Comparison of ENCODE assay signal across 9 cellular contexts in genomic region chr1:21280011-21280471, GRCh38. TPM values are rescaled to one million over a fixed set of nuclear protein-coding genes. Genes with fewer than 3 reads are reported as not detected.
DNase-seq lines count a peak whose midpoint lies in the region; ATAC-seq, FAIRE-seq and TF ChIP-seq lines count a peak whose summit lies in the region.
"Had no signal": no experiment of that assay in that cellular context is flagged by ENCODE, and none has a peak within 500 bp of the region (broad histone marks: within the 10 kb centered on the region; RNA-seq: fewer than 3 reads in every experiment).

No MANE protein-coding gene starts in this region.

- H3K27me3 ChIP-seq in colonic mucosa (no peaks in the 10 kb centered on the region), upper lobe of right lung (no peaks in the 10 kb centered on the region)

- CTCF ChIA-PET in activated naive CD4-positive, alpha-beta T cell treated with anti-CD3 and anti-CD28 coated beads for 36 hours (lab: Charles Lee) = interaction anchor here (0.6 to 5.8 kb wide), 7 partner anchors 9 to 88 kb away, joined by 3 to 48 read pairs (median 5); partner anchors contain the start of gene ECE1

- H3K4me1 ChIP-seq in colonic mucosa (peaks cover 7% of the 10 kb centered on the region), mesodermal cell (ENCODE audit: control insufficient read depth, insufficient read depth, low read length, poor library complexity, severe bottlenecking) (peaks cover 29% of the 10 kb centered on the region), upper lobe of right lung (peaks cover 48% of the 10 kb centered on the region)

- H3K36me3 ChIP-seq in colonic mucosa (no peaks in the 10 kb centered on the region), mesodermal cell (ENCODE audit: control insufficient read depth, insufficient read depth, low read length) (peaks cover 39% of the 10 kb centered on the region), upper lobe of right lung (no peaks in the 10 kb centered on the region)

- ATAC-seq in upper lobe of right lung = peak; percentile 82

- no peaks in the 10 kb centered on the region for H3K9me3 Mint-ChIP-seq in activated naive CD4-positive, alpha-beta T cell treated with anti-CD3 and anti-CD28 coated beads for 36 hours

- WGBS in mesodermal cell (ENCODE audit: insufficient coverage in 2 of 2), 2 experiments = 40 to 63% methylated on average over 2 to 3 of the region's 5 CpGs

- no peaks in the 10 kb centered on the region for H3K27me3 Mint-ChIP-seq in activated naive CD4-positive, alpha-beta T cell treated with anti-CD3 and anti-CD28 coated beads for 36 hours (ENCODE audit: low read depth)

- no peak for DNase-seq in activated naive CD4-positive, alpha-beta T cell treated with anti-CD3 and anti-CD28 coated beads for 36 hours
- no peak for DNase-seq in activated naive CD4-positive, alpha-beta T cell treated with Interleukin-2 at 50 U/mL for 16 hours
- DNase-seq in colonic mucosa (peak; percentile 54), upper lobe of right lung (no peak), foreskin melanocyte (no peak), hypothalamus (lab: John Stamatoyannopoulos, UW) (no peak), D721Med (ENCODE audit: insufficient read length, low spot score) (no peak)

- H3K9ac ChIP-seq in colonic mucosa (ENCODE audit: low read depth in 2 of 2, low read length in 2 of 2) = peak overlapping the region in 1 of 2 donors; percentile 35

- intact Hi-C loops in activated naive CD4-positive, alpha-beta T cell treated with anti-CD3 and anti-CD28 coated beads for 36 hours (cut with micrococcal nuclease) = no loop called here
- intact Hi-C loops in colonic mucosa (cut with DNase I) (no loop called here), upper lobe of right lung (cut with DNase I) (no loop called here)

- peak overlapping the region; percentile 64 for H3K27ac Mint-ChIP-seq in activated naive CD4-positive, alpha-beta T cell treated with anti-CD3 and anti-CD28 coated beads for 36 hours

- peak overlapping the region; percentile 3 for H3K4me3 Mint-ChIP-seq in activated naive CD4-positive, alpha-beta T cell treated with anti-CD3 and anti-CD28 coated beads for 36 hours

- H3K4me1 Mint-ChIP-seq in activated naive CD4-positive, alpha-beta T cell treated with anti-CD3 and anti-CD28 coated beads for 36 hours (ENCODE audit: low read depth) = peaks cover 53% of the 10 kb centered on the region

- H3K36me3 Mint-ChIP-seq in activated naive CD4-positive, alpha-beta T cell treated with anti-CD3 and anti-CD28 coated beads for 36 hours (ENCODE audit: low read depth) = peaks cover 41% of the 10 kb centered on the region

- TF ChIP-seq CTCF in colonic mucosa (IDR thresholded peaks at IDR 0.05) (no peak), upper lobe of right lung (IDR thresholded peaks at IDR 0.05) (no peak), D721Med (IDR thresholded peaks at IDR 0.05; ENCODE audit: insufficient read depth, missing control alignments) (no peak)

- no peak for FAIRE-seq in D721Med (lab: Jason Lieb, UNC)
- FAIRE-seq: endometrium had no signal

- H3K27ac ChIP-seq in colonic mucosa = peak overlapping the region; percentile 70
- peak overlapping the region; percentile 89 for H3K27ac ChIP-seq in mesodermal cell (ENCODE audit: low read depth, low read length, severe bottlenecking)
- peak overlapping the region; percentile 93 for H3K27ac ChIP-seq in upper lobe of right lung

- H3K9me3 ChIP-seq in colonic mucosa = no peaks in the 10 kb centered on the region
- H3K9me3 ChIP-seq in mesodermal cell (ENCODE audit: control insufficient read depth, low read length) = no peaks in the 10 kb centered on the region
- no peaks in the 10 kb centered on the region for H3K9me3 ChIP-seq in upper lobe of right lung

- H3K4me3 ChIP-seq in colonic mucosa (no peak overlapping the region), mesodermal cell (ENCODE audit: extremely low read depth, insufficient read depth, low read length, poor library complexity, severe bottlenecking) (no peak overlapping the region), upper lobe of right lung (peak overlapping the region; percentile 42)

RNA-seq across cellular contexts. Expression of gene ECE1, which starts 10.2 kb away (rescaled TPM):
- 100 to 1,000 TPM; 160 to 166 TPM for total RNA-seq in activated naive CD4-positive, alpha-beta T cell treated with anti-CD3 and anti-CD28 coated beads for 36 hours
- 100 to 1,000 TPM in 1 of 2 donors, 10 to 100 TPM in 1; 99.0 to 149 TPM for total RNA-seq in colonic mucosa
- 279 TPM for polyA plus RNA-seq in mesodermal cell (2013, experiment 1 of 2)
- 263 TPM for polyA plus RNA-seq in mesodermal cell (2013, experiment 2 of 2)
- total RNA-seq in upper lobe of right lung = 108 TPM
